Comparison of ENCODE assay signal across 27 cellular contexts in genomic region chr6:138187156-138187555, GRCh38. TPM values are rescaled to one million over a fixed set of nuclear protein-coding genes. Genes with fewer than 3 reads are reported as not detected.
"Had no signal": no experiment of that assay in that cellular context is flagged by ENCODE, and none has a peak within 500 bp of the region (broad histone marks: within the 10 kb centered on the region; RNA-seq: fewer than 3 reads in every experiment).

No MANE protein-coding gene starts in this region.

- ATAC-seq: activated CD4-positive, alpha-beta T cell treated with anti-CD3 and anti-CD28 coated beads for 36 hours; activated CD8-positive, alpha-beta T cell treated with anti-CD3 and anti-CD28 coated beads for 36 hours had no signal

- H3K27ac Mint-ChIP-seq: activated CD4-positive, alpha-beta T cell treated with anti-CD3 and anti-CD28 coated beads for 36 hours; activated CD8-positive, alpha-beta T cell treated with anti-CD3 and anti-CD28 coated beads for 36 hours; activated naive CD8-positive, alpha-beta T cell treated with anti-CD3 and anti-CD28 coated beads, Interleukin-2, amount 10 ng/mL, durations not matched to agents 7 days and 5 days had no signal

- H3K4me3 Mint-ChIP-seq: activated CD4-positive, alpha-beta T cell treated with anti-CD3 and anti-CD28 coated beads for 36 hours; activated CD8-positive, alpha-beta T cell treated with anti-CD3 and anti-CD28 coated beads for 36 hours; activated naive CD8-positive, alpha-beta T cell treated with anti-CD3 and anti-CD28 coated beads, Interleukin-2, amount 10 ng/mL, durations not matched to agents 7 days and 5 days had no signal

- H3K9me3 Mint-ChIP-seq: activated CD8-positive, alpha-beta T cell treated with anti-CD3 and anti-CD28 coated beads for 36 hours; activated naive CD8-positive, alpha-beta T cell treated with anti-CD3 and anti-CD28 coated beads, Interleukin-2, amount 10 ng/mL, durations not matched to agents 7 days and 5 days had no signal

- H3K4me1 Mint-ChIP-seq: activated CD4-positive, alpha-beta T cell treated with anti-CD3 and anti-CD28 coated beads for 36 hours; activated naive CD8-positive, alpha-beta T cell treated with anti-CD3 and anti-CD28 coated beads, Interleukin-2, amount 10 ng/mL, durations not matched to agents 7 days and 5 days had no signal

- H3K27me3 ChIP-seq: adrenal gland, breast epithelium had no signal

- H3K36me3 Mint-ChIP-seq: activated naive CD8-positive, alpha-beta T cell treated with anti-CD3 and anti-CD28 coated beads, Interleukin-2, amount 10 ng/mL, durations not matched to agents 7 days and 5 days had no signal

- DNase-seq: activated CD4-positive, alpha-beta T cell treated with anti-CD3 and anti-CD28 coated beads for 36 hours; activated CD4-positive, alpha-beta T cell treated with anti-CD3 and anti-CD28 coated beads, Interleukin-2, amount 50 U/mL, for 1 hour; activated CD8-positive, alpha-beta memory T cell treated with anti-CD3 and anti-CD28 coated beads, Interleukin-2, amount 50 U/mL, for 4 hours; activated CD8-positive, alpha-beta T cell treated with anti-CD3 and anti-CD28 coated beads for 36 hours; activated naive CD4-positive, alpha-beta T cell treated with anti-CD3 and anti-CD28 coated beads, Interleukin-2, amount 50 U/mL, for 16 hours; activated naive CD8-positive, alpha-beta T cell treated with anti-CD3 and anti-CD28 coated beads, Interleukin-2, amount 10 ng/mL, durations not matched to agents 7 days and 5 days; adrenal gland; aorta; KG1; NCI-H1048; NCI-H146; NCI-H187 treated with DMSO at 0.1 percent for 48 hours; NCI-H2081 treated with DMSO at 0.1 percent for 48 hours; NCI-H2171; NCI-H2227 treated with DMSO at 0.1 percent for 48 hours; NCI-H446 treated with DMSO at 0.1 percent for 48 hours; NCI-H524 treated with DMSO at 0.1 percent for 48 hours; NCI-H82; SIG-M5; T-helper 1 cell; WERI-Rb-1 had no signal

- H3K27ac ChIP-seq: adrenal gland, breast epithelium, WERI-Rb-1 had no signal

RNA-seq across cellular contexts. Expression of gene ARFGEF3, which starts 25.4 kb away (rescaled TPM):
- total RNA-seq: OCI-LY7 had no signal

RNA-seq across cellular contexts. Expression of gene PBOV1, which starts 31.1 kb away (rescaled TPM):
- total RNA-seq: activated CD4-positive, alpha-beta T cell treated with anti-CD3 and anti-CD28 coated beads for 36 hours; activated CD8-positive, alpha-beta T cell treated with anti-CD3 and anti-CD28 coated beads for 36 hours; activated naive CD8-positive, alpha-beta T cell treated with anti-CD3 and anti-CD28 coated beads, Interleukin-2, amount 10 ng/mL, durations not matched to agents 7 days and 5 days; adrenal gland; aorta; breast epithelium; LHCN-M2; M059J; OCI-LY7; RPMI7951; T-helper 2 cell treated with Interferon-gamma antibody and Interleukin-4, amounts not matched to agents 100 ng/mL and 5 ng/mL, for 36 hours had no signal
